In the genomic region with DNA sequence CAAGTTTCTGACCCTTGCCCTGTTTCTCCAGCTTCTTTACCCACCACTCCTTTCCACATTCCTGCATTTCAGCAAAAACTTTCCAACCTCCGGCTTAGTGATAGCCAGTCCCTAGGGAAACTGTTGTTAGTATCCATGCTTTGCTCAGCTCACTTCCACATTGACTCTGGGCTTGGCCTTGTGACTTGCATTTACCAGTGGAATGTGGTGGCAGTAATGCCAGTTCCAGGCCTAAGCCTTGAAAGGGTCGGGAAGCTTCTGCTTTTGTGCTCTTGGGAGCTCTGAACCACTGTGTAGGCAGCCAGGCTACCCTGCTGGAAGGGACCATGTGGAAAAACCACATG, we compare ENCODE assay signal across 22 cellular contexts. TPM values are rescaled to one million over a fixed set of nuclear protein-coding genes. Genes with fewer than 3 reads are reported as not detected.
"Had no signal": no experiment of that assay in that cellular context is flagged by ENCODE, and none has a peak within 500 bp of the region (broad histone marks: within the 10 kb centered on the region; RNA-seq: fewer than 3 reads in every experiment).

No MANE protein-coding gene starts in this region.

- H3K4me3 Mint-ChIP-seq: natural killer cell; neural crest cell; stimulated activated memory B cell treated with anti-CD40 and anti-IgM and Interleukin-4, amounts not matched to agents 10 μg/mL and 1 μg/mL and 100 μg/mL, for 72 hours; stimulated activated naive CD8-positive, alpha-beta T cell treated with anti-CD3 and anti-CD28 coated beads, Interleukin-15, Interleukin-2, amounts not matched to agents 100 ng/mL and 50 ng/mL, for 24 hours had no signal

- DNase-seq: colonic mucosa; dermis blood vessel endothelial cell; erythroblast; heart left ventricle; hypothalamus; kidney glomerular epithelial cell; natural killer cell; nucleus accumbens; pancreas; right cardiac atrium; stimulated activated CD4-positive, alpha-beta T cell treated with anti-CD3 and anti-CD28 coated beads, Interleukin-15, amount 100 ng/mL, for 24 hours; stimulated activated CD4-positive, alpha-beta T cell treated with anti-CD3 and anti-CD28 coated beads, Interleukin-1b, Interleukin-23, amount 100 ng/mL, for 48 hours; stimulated activated CD4-positive, alpha-beta T cell treated with anti-CD3 and anti-CD28 coated beads, Interleukin-4, amount 100 ng/mL, for 24 hours; substantia nigra; transverse colon had no signal

- H3K27ac Mint-ChIP-seq: natural killer cell; progenitor cell of endocrine pancreas; stimulated activated memory B cell treated with anti-CD40 and anti-IgM and Interleukin-4, amounts not matched to agents 10 μg/mL and 1 μg/mL and 100 μg/mL, for 72 hours; stimulated activated naive CD8-positive, alpha-beta T cell treated with anti-CD3 and anti-CD28 coated beads, Interleukin-15, Interleukin-2, amounts not matched to agents 100 ng/mL and 50 ng/mL, for 24 hours had no signal

- H3K4me1 Mint-ChIP-seq: natural killer cell; neural crest cell; stimulated activated memory B cell treated with anti-CD40 and anti-IgM and Interleukin-4, amounts not matched to agents 10 μg/mL and 1 μg/mL and 100 μg/mL, for 72 hours had no signal

- H3K27ac ChIP-seq: colonic mucosa, heart left ventricle, pancreas, thoracic aorta, transverse colon had no signal

- H3K36me3 ChIP-seq: colonic mucosa, heart left ventricle, pancreas, thoracic aorta, transverse colon had no signal

- ATAC-seq: natural killer cell; right cardiac atrium; stimulated activated memory B cell treated with anti-CD40 and anti-IgM and Interleukin-4, amounts not matched to agents 10 μg/mL and 1 μg/mL and 100 μg/mL, for 72 hours had no signal

- H3K9me3 ChIP-seq: colonic mucosa, heart left ventricle, pancreas, thoracic aorta, transverse colon had no signal

- H3K27me3 ChIP-seq: colonic mucosa, pancreas had no signal

- H3K4me3 ChIP-seq: colonic mucosa, heart left ventricle, pancreas, thoracic aorta, transverse colon had no signal

- H3K9me3 Mint-ChIP-seq: natural killer cell; neural crest cell; stimulated activated naive CD8-positive, alpha-beta T cell treated with anti-CD3 and anti-CD28 coated beads, Interleukin-15, Interleukin-2, amounts not matched to agents 100 ng/mL and 50 ng/mL, for 24 hours had no signal

- H3K4me1 ChIP-seq: colonic mucosa, pancreas, transverse colon had no signal

- H3K36me3 Mint-ChIP-seq: natural killer cell; stimulated activated memory B cell treated with anti-CD40 and anti-IgM and Interleukin-4, amounts not matched to agents 10 μg/mL and 1 μg/mL and 100 μg/mL, for 72 hours had no signal

RNA-seq across cellular contexts. Expression of gene KCNB1, which starts 14.7 kb away (rescaled TPM):
- total RNA-seq: dermis blood vessel endothelial cell, endothelial cell of umbilical vein, glomerular endothelial cell had no signal
